ENCODE assay signal across 10 cellular contexts in the genomic region with DNA sequence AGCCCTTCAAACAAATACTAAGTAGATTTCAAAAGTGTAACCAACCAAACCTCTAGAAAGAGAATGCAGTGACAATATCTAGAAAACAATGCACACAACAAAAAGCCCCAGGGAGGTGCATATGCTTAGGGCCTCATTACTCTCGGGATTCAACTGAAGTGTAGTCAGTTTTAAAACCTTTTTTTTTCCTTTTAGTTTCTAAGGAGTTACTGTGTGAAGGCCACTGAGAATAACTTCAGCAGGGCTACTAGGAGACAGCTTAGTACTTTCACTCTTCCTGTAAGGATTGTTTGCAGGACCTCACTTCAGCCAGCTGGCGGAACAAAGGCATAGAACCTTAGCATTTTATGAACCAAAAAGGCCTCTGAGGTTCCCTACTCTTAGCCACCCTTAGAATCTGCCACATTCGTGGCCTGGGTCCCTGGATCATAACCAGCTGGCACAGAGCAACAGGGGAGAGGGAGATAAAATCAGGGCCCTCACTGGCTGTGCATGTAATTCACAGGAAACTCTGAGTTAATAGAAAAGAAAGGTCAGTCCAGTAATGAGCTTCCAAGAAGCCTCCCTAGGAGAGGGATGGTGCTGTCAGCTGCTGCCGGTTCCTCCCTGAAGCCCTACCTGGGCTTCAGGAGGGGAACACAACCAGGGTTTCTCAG. TPM values are rescaled to one million over a fixed set of nuclear protein-coding genes. Genes with fewer than 3 reads are reported as not detected.
DNase-seq lines count a peak whose midpoint lies in the region; ATAC-seq and TF ChIP-seq lines count a peak whose summit lies in the region.
"Had no signal": no experiment of that assay in that cellular context is flagged by ENCODE, and none has a peak within 500 bp of the region (broad histone marks: within the 10 kb centered on the region; RNA-seq: fewer than 3 reads in every experiment).

No MANE protein-coding gene starts in this region.

- peak overlapping the region; percentile 28 for H3K4me2 ChIP-seq in parathyroid adenoma (ENCODE audit: low read length)

- H3K9me3 ChIP-seq in NT2/D1 (ENCODE audit: insufficient read depth, low read length), result no peaks in the 10 kb centered on the region
- H3K9me3 ChIP-seq in parathyroid adenoma (ENCODE audit: control insufficient read depth, low read length), result no peaks in the 10 kb centered on the region
- H3K9me3 ChIP-seq in Caco-2, result no peaks in the 10 kb centered on the region
- H3K9me3 ChIP-seq: upper lobe of right lung had no signal

- peak overlapping the region; percentile 21 for H3K27ac ChIP-seq in parathyroid adenoma

- TF ChIP-seq CTCF in GM06990 (IDR thresholded peaks at IDR 0.05; ENCODE audit: insufficient read depth, low read length, poor library complexity, severe bottlenecking), result no peak
- TF ChIP-seq CTCF in parathyroid adenoma (IDR thresholded peaks at IDR 0.05), result no peak
- no peak for TF ChIP-seq CTCF in Caco-2 (IDR thresholded peaks at IDR 0.05; ENCODE audit: insufficient read depth in 1 of 2, low read depth in 1 of 2, low read length in 1 of 2, severe bottlenecking in 1 of 2, unreplicated experiment in 1 of 2)

- POLR2A ChIA-PET in Caco-2 (lab: Charles Lee), result no interaction called here

- H2AFZ ChIP-seq in parathyroid adenoma, result peak overlapping the region; percentile 47

- DNase-seq in GM06990 (ENCODE audit: extremely low read depth, insufficient read length) (no peak), NT2/D1 (ENCODE audit: low read depth, low spot score) (no peak), G401 (ENCODE audit: low spot score) (no peak), Caco-2 (no peak), DMS79 treated with DMSO at 0.1 percent for 48 hours (lab: John Stamatoyannopoulos, UW) (no peak)
- no peak for DNase-seq in central memory CD8-positive, alpha-beta T cell (ENCODE audit: low spot score in 2 of 2)
- DNase-seq: retina, upper lobe of right lung had no signal

- peak overlapping the region; percentile 23 for H3K9ac ChIP-seq in NT2/D1 (ENCODE audit: insufficient read length, low read depth)
- no peak overlapping the region for H3K9ac ChIP-seq in parathyroid adenoma

- ATAC-seq in central memory CD8-positive, alpha-beta T cell (replicated peaks; ENCODE audit: extremely low read depth, poor library complexity, severe bottlenecking), result no peak
- no peak for ATAC-seq in GM18511 (IDR thresholded peaks at IDR 0.05; ENCODE audit: unreplicated experiment)
- ATAC-seq: upper lobe of right lung had no signal

- H3K4me3 Mint-ChIP-seq in central memory CD8-positive, alpha-beta T cell, result peak overlapping the region; percentile 87
- H3K4me3 Mint-ChIP-seq in Caco-2 (ENCODE audit: unreplicated experiment), result no peak overlapping the region

- H3K27me3 Mint-ChIP-seq in central memory CD8-positive, alpha-beta T cell, result no peaks in the 10 kb centered on the region
- no peaks in the 10 kb centered on the region for H3K27me3 Mint-ChIP-seq in Caco-2 (ENCODE audit: insufficient read depth, unreplicated experiment)

- H3K27ac Mint-ChIP-seq in central memory CD8-positive, alpha-beta T cell (ENCODE audit: low read depth), result peak overlapping the region; percentile 86
- H3K27ac Mint-ChIP-seq in Caco-2 (ENCODE audit: unreplicated experiment), result no peak overlapping the region

- peaks cover 24% of the 10 kb centered on the region for H3K36me3 Mint-ChIP-seq in central memory CD8-positive, alpha-beta T cell (ENCODE audit: insufficient read depth)
- peaks cover 15% of the 10 kb centered on the region for H3K36me3 Mint-ChIP-seq in Caco-2 (ENCODE audit: insufficient read depth, unreplicated experiment)

- intact Hi-C loops in Caco-2 (cut with micrococcal nuclease; ENCODE audit: unreplicated experiment), result no loop called here

- no TSS peak for BruUV-seq in Caco-2 (replicated peaks; lab: Mats Ljungman, UMichigan)

- peaks cover 13% of the 10 kb centered on the region for H3K4me1 ChIP-seq in NT2/D1 (ENCODE audit: insufficient read depth, insufficient read length)
- H3K4me1 ChIP-seq in parathyroid adenoma, result peaks cover 12% of the 10 kb centered on the region
- H3K4me1 ChIP-seq in Caco-2, result no peaks in the 10 kb centered on the region

- no peaks in the 10 kb centered on the region for H3K9me3 Mint-ChIP-seq in central memory CD8-positive, alpha-beta T cell
- no peaks in the 10 kb centered on the region for H3K9me3 Mint-ChIP-seq in Caco-2 (ENCODE audit: unreplicated experiment)

- no peaks in the 10 kb centered on the region for H3K27me3 ChIP-seq in GM06990 (replicated peaks; ENCODE audit: control insufficient read depth, insufficient read depth, low read length)
- H3K27me3 ChIP-seq in NT2/D1 (ENCODE audit: insufficient read depth, insufficient read length), result peaks cover 6% of the 10 kb centered on the region
- H3K27me3 ChIP-seq in parathyroid adenoma (ENCODE audit: control insufficient read depth, insufficient read depth, low read length), result no peaks in the 10 kb centered on the region
- no peaks in the 10 kb centered on the region for H3K27me3 ChIP-seq in Caco-2 (replicated peaks; ENCODE audit: control insufficient read depth, insufficient read depth, low read length)
- H3K27me3 ChIP-seq: upper lobe of right lung had no signal

- H3K4me3 ChIP-seq in GM06990 (replicated peaks; ENCODE audit: low read depth, low read length), result peak overlapping the region; percentile 90
- H3K4me3 ChIP-seq in NT2/D1 (ENCODE audit: insufficient read length, low read depth), result no peak overlapping the region
- peak overlapping the region; percentile 3 for H3K4me3 ChIP-seq in parathyroid adenoma (ENCODE audit: low read depth, low read length)
- no peak overlapping the region for H3K4me3 ChIP-seq in Caco-2 (ENCODE audit: low read depth, low read length)
- H3K4me3 ChIP-seq: upper lobe of right lung had no signal

- CTCF ChIA-PET in Caco-2 (lab: Charles Lee), result interaction anchor here (0.6 kb wide), 1 partner anchor 136 kb away, joined by 3 read pairs; no protein-coding TSS in a partner anchor

- 0 out of 2 replicates have a peak, but pooled peaks cover 2% of the 10 kb centered on the region for H3K36me3 ChIP-seq in GM06990 (ENCODE audit: control insufficient read depth, insufficient read depth, low read length)
- H3K36me3 ChIP-seq in NT2/D1 (ENCODE audit: insufficient read depth, insufficient read length, low read length), result peaks cover 16% of the 10 kb centered on the region
- H3K36me3 ChIP-seq in parathyroid adenoma (ENCODE audit: control insufficient read depth, insufficient read depth, low read length), result no peaks in the 10 kb centered on the region
- no peaks in the 10 kb centered on the region; the same call in 1 of the 2 replicates for H3K36me3 ChIP-seq in Caco-2 (ENCODE audit: control insufficient read depth, insufficient read depth, low read length)
- H3K36me3 ChIP-seq: upper lobe of right lung had no signal

- H3K4me1 Mint-ChIP-seq in central memory CD8-positive, alpha-beta T cell, result peaks cover 82% of the 10 kb centered on the region
- H3K4me1 Mint-ChIP-seq in Caco-2 (ENCODE audit: low read depth, unreplicated experiment), result peaks cover 11% of the 10 kb centered on the region

- in situ Hi-C loops in G401 (cut with HindIII; ENCODE audit: low sequenced_read_pairs), result no loop called here

- peaks cover 2% of the 10 kb centered on the region for H3K79me2 ChIP-seq in parathyroid adenoma

RNA-seq across cellular contexts. Expression of a gene that starts 3.6 kb away (rescaled TPM):
- total RNA-seq in G401 (2014; rRNA removed; shearing (Covaris generic)), result 27.7 and 38.2 TPM in 2 replicates
- 43.6 and 46.8 TPM in 2 replicates for total RNA-seq in Caco-2 (2022)

Comparison
In these comparisons a context has a peak if more than half of its experiments do, and no peak if none do; other contexts are left out.
1. H3K4me3 ChIP-seq: peak in GM06990 (single experiment) and parathyroid adenoma (single experiment); none in NT2/D1 (single experiment) and Caco-2 (single experiment).